In genomic region chr13:43074824-43075510, GRCh38 we compare ENCODE assay signal across 12 cellular contexts. TPM values are rescaled to one million over a fixed set of nuclear protein-coding genes. Genes with fewer than 3 reads are reported as not detected.
A peak's percentile ranks its signal among the peaks of the same experiment; 100 is the strongest.
DNase-seq lines count a peak whose midpoint lies in the region; ATAC-seq, FAIRE-seq and TF ChIP-seq lines count a peak whose summit lies in the region.
"Had no signal": no experiment of that assay in that cellular context is flagged by ENCODE, and none has a peak within 500 bp of the region (broad histone marks: within the 10 kb centered on the region; RNA-seq: fewer than 3 reads in every experiment).

No MANE protein-coding gene starts in this region.

- peak; percentile 82 for FAIRE-seq in GM12878 (lab: Jason Lieb, UNC)
- FAIRE-seq: TTC549 had no signal

- no peak for TF ChIP-seq POLR2A in GM12878 (IDR thresholded peaks at IDR 0.05; ENCODE audit: low read depth, low read length)
- TF ChIP-seq POLR2A in transverse colon (IDR thresholded peaks at IDR 0.05): no peak

- RAD21 ChIA-PET in GM12878 (lab: Charles Lee; ENCODE audit: unreplicated experiment): interaction anchor here (0.8 to 5.8 kb wide), 16 partner anchors 9 to 105 kb away, joined by 3 to 51 read pairs (median 4); partner anchors contain the start of gene EPSTI1

- H3K4me1 ChIP-seq in GM12878 (ENCODE audit: control insufficient read depth, insufficient read depth, low read length) (peaks cover 36% of the 10 kb centered on the region), transverse colon (peaks cover 0 to 24% (median 3%) of the 10 kb centered on the region in 4 donors)

- H3K9ac ChIP-seq in GM12878 (ENCODE audit: control insufficient read depth, insufficient read depth, low read length): 0 out of 2 replicates have a peak overlapping the region, but pooled peaks have one; percentile 7

- POLR2A ChIA-PET in GM12878 (lab: Charles Lee): interaction anchor here (0.9 to 1.7 kb wide), 6 partner anchors 12 to 36 kb away, joined by 3 to 5 read pairs (median 4); no protein-coding TSS in a partner anchor

- H3K27me3 ChIP-seq in GM12878 (replicated peaks in 1 of 2; ENCODE audit: control insufficient read depth in 2 of 2, insufficient read depth in 2 of 2, low read length in 1 of 2): no peaks in the 10 kb centered on the region
- H3K27me3 ChIP-seq in transverse colon: no peaks in the 10 kb centered on the region
- H3K27me3 ChIP-seq: gastroesophageal sphincter had no signal

- WGBS in GM12878 (ENCODE audit: insufficient coverage, insufficient replicate concordance, low lambda C conversion rate, missing lambda C conversion rate): 2% methylated on average over 3 of the region's 3 CpGs
- WGBS in transverse colon (ENCODE audit: low coverage in 1 of 2), 2 donors: 47 to 52% methylated on average over 3 of the region's 3 CpGs

- in situ Hi-C loops in GM12878 (cut with MboI) (no loop called here), transverse colon (cut with MboI; ENCODE audit: low pct_ligation_motif_present in 1 of 4, low pct_unique_long_range_greater_than_20kb in 1 of 4, low sequenced_read_pairs in 3 of 4) (loop anchor here (25.0 kb wide), 1 partner anchor 712 kb away; the partner anchor contains the start of gene ENOX1 (in 4 of the 4))

- ATAC-seq in GM18511 (IDR thresholded peaks at IDR 0.05; ENCODE audit: unreplicated experiment): peak; percentile 86
- peak; percentile 58 for ATAC-seq in GM21367 (IDR thresholded peaks at IDR 0.05; ENCODE audit: unreplicated experiment)
- ATAC-seq in HG03108 (IDR thresholded peaks at IDR 0.05; ENCODE audit: unreplicated experiment): peak; percentile 73
- ATAC-seq in GM12878: peak; percentile 90
- ATAC-seq: gastroesophageal sphincter had no signal

- no peak for TF ChIP-seq RAD21 in GM12878 (IDR thresholded peaks at IDR 0.05; ENCODE audit: insufficient read depth, low read depth, low read length)

- H4K20me1 ChIP-seq in GM12878 (ENCODE audit: control insufficient read depth, insufficient read depth): no peaks in the 10 kb centered on the region

- H3K4me3 ChIP-seq in GM12878: peak overlapping the region; percentile 9; the same call in 1 of the 2 replicates
- no peak overlapping the region for H3K4me3 ChIP-seq in transverse colon
- H3K4me3 ChIP-seq: gastroesophageal sphincter had no signal

- H3K36me3 ChIP-seq in GM12878 (ENCODE audit: control insufficient read depth in 2 of 2, insufficient read depth in 2 of 2, low read length in 1 of 2): no peaks in the 10 kb centered on the region; a peak in 1 of 4 replicates
- peaks cover 0 to 1% (median 0%) of the 10 kb centered on the region in 4 donors for H3K36me3 ChIP-seq in transverse colon

- CTCF ChIA-PET in GM12878 (lab: Yijun Ruan, JAX): interaction anchor here (0.7 to 2.9 kb wide), 7 partner anchors 9 to 105 kb away, joined by 3 to 10 read pairs (median 5); no protein-coding TSS in a partner anchor

- intact Hi-C loops in GM12878 (cut with micrococcal nuclease; ENCODE audit: unreplicated experiment): loop anchor here (5.0 kb wide), 2 partner anchors 48 to 103 kb away; no protein-coding TSS in a partner anchor
- intact Hi-C loops in transverse colon (cut with DNase I; ENCODE audit: low total_unique reads): no loop called here

- H3K79me2 ChIP-seq in GM12878 (ENCODE audit: control insufficient read depth, insufficient read depth, low read length): peaks cover 17% of the 10 kb centered on the region

- no peak for TF ChIP-seq CTCF in GM12878 (IDR thresholded peaks at IDR 0.05 in 2 of 3, conservative IDR thresholded peaks at IDR 0.05 in 1 of 3; ENCODE audit: control insufficient read depth in 2 of 3, extremely low read depth in 1 of 3, insufficient read depth in 1 of 3, low read depth in 3 of 3, low read length in 3 of 3)
- no peak for TF ChIP-seq CTCF in transverse colon (IDR thresholded peaks at IDR 0.05)

- H3K27ac ChIP-seq in GM12878 (ENCODE audit: control insufficient read depth, insufficient read depth) (peak overlapping the region; percentile 60), transverse colon (no peak overlapping the region)
- H3K27ac ChIP-seq: gastroesophageal sphincter had no signal

- SMC1A ChIA-PET in GM12878 (lab: Charles Lee; ENCODE audit: uncharacterized antibody, unreplicated experiment): interaction anchor here (0.7 to 6.0 kb wide), 21 partner anchors 9 to 103 kb away, joined by 3 to 48 read pairs (median 5); partner anchors contain the start of gene DNAJC15

- H2AFZ ChIP-seq in GM12878 (ENCODE audit: control insufficient read depth, low read depth, low read length): peak overlapping the region; percentile 7; the same call in 1 of the 2 replicates

- DNase-seq in GM12878 (ENCODE audit: low read depth, low spot score) (no peak), NCI-H187 treated with DMSO at 0.1 percent for 48 hours (lab: John Stamatoyannopoulos, UW) (no peak), NCI-H2029 (lab: John Stamatoyannopoulos, UW) (no peak), transverse colon (no peak)
- DNase-seq in NK-92 treated with Interleukin-12 subunit alpha and Interleukin-12 subunit beta, amount 100 ng/mL, for 24 hours (lab: John Stamatoyannopoulos, UW): no peak
- DNase-seq: NCI-H82, nephron progenitor cell had no signal

- TF ChIP-seq EP300 in GM12878 (IDR thresholded peaks at IDR 0.05; ENCODE audit: borderline replicate concordance in 1 of 2, control insufficient read depth in 1 of 2, low read depth in 2 of 2, low read length in 2 of 2): peak in 1 of 2 experiments; percentile 56; a peak in 2 of 4 replicates
- TF ChIP-seq EP300 in transverse colon (IDR thresholded peaks at IDR 0.05; ENCODE audit: low read depth): no peak

- H3K9me3 ChIP-seq in GM12878 (replicated peaks; ENCODE audit: control insufficient read depth, insufficient read depth, low read length) (no peaks in the 10 kb centered on the region), transverse colon (no peaks in the 10 kb centered on the region)
- H3K9me3 ChIP-seq: gastroesophageal sphincter had no signal

- no TSS peak for BruUV-seq in GM12878 (replicated peaks; lab: Mats Ljungman, UMichigan)

- peak overlapping the region; percentile 82 for H3K4me2 ChIP-seq in GM12878 (ENCODE audit: control insufficient read depth, insufficient read depth)

TF ChIP-seq in GM12878, 131 proteins besides CTCF, POLR2A, EP300 and RAD21 (continues in another document):
- no peak for TF ChIP-seq BHLHE40 (IDR thresholded peaks at IDR 0.05; ENCODE audit: borderline replicate concordance in 1 of 2, low read depth in 2 of 2, low read length in 1 of 2)
- TF ChIP-seq, protein P1, sequence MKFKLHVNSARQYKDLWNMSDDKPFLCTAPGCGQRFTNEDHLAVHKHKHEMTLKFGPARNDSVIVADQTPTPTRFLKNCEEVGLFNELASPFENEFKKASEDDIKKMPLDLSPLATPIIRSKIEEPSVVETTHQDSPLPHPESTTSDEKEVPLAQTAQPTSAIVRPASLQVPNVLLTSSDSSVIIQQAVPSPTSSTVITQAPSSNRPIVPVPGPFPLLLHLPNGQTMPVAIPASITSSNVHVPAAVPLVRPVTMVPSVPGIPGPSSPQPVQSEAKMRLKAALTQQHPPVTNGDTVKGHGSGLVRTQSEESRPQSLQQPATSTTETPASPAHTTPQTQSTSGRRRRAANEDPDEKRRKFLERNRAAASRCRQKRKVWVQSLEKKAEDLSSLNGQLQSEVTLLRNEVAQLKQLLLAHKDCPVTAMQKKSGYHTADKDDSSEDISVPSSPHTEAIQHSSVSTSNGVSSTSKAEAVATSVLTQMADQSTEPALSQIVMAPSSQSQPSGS (IDR thresholded peaks at IDR 0.05; ENCODE audit: low read length): peak; percentile 18; the same call in 1 of the 2 replicates
- no peak for TF ChIP-seq RBBP5 (conservative IDR thresholded peaks at IDR 0.05)
- no peak for TF ChIP-seq FOS (IDR thresholded peaks at IDR 0.05; ENCODE audit: borderline replicate concordance, extremely low read depth, insufficient read length)
- no peak for TF ChIP-seq DPF2 (IDR thresholded peaks at IDR 0.05)
- 0 out of 2 replicates have a peak, but pooled peaks have one; percentile 30 for TF ChIP-seq RELB (IDR thresholded peaks at IDR 0.05; ENCODE audit: low read depth)
- no peak for TF ChIP-seq TARDBP (IDR thresholded peaks at IDR 0.05; ENCODE audit: borderline replicate concordance)
- no peak for TF ChIP-seq TAF1 (IDR thresholded peaks at IDR 0.05; ENCODE audit: borderline replicate concordance, low read depth, low read length)
- 0 out of 2 replicates have a peak, but pooled peaks have one; percentile 36 for TF ChIP-seq MEF2A (IDR thresholded peaks at IDR 0.05; ENCODE audit: insufficient read depth, low read depth, low read length)
- peak; percentile 57; the same call in 1 of the 2 replicates for TF ChIP-seq CBFB (IDR thresholded peaks at IDR 0.05; ENCODE audit: low read depth)
- peak; percentile 94 for TF ChIP-seq RUNX3 (IDR thresholded peaks at IDR 0.05; ENCODE audit: low read length)

RNA-seq across cellular contexts. Expression of gene DNAJC15, which starts 51.6 kb away (rescaled TPM):
- total RNA-seq in GM12878 (2013; cell fraction: nucleolus; rRNA removed): 31.1 and 33.5 TPM in 2 replicates
- total RNA-seq in GM12878 (2014; rRNA removed): 30.4 and 36.4 TPM in 2 replicates
- 15.1 and 16.5 TPM in 2 replicates for total RNA-seq in GM12878 (2014; rRNA removed; fragmentation: Illumina TruSeq; extraction: Trizol)
- total RNA-seq in GM12878 (2021): 29.5 and 30.2 TPM in 2 replicates
- 3.7 TPM for polyA plus RNA-seq in GM12878 (2011; ENCODE audit: low read depth)
- 47.3 and 58.4 TPM in 2 replicates for polyA plus RNA-seq in GM12878 (2011; rRNA removed)
- 38.7 and 59.0 TPM in 2 replicates for polyA plus RNA-seq in GM12878 (2011; cell fraction: cytosol; rRNA removed)
- 26.1 and 29.6 TPM in 2 replicates for polyA plus RNA-seq in GM12878 (2011; cell fraction: nucleus; rRNA removed)
- polyA plus RNA-seq in GM12878 (2012): 15.5 and 16.5 TPM in 2 replicates
- polyA plus RNA-seq in GM12878 (2014; fragmentation: Illumina TruSeq; extraction: Trizol): 13.1 TPM in 2 replicates
- 100 to 1,000 TPM; 102 to 104 TPM for polyA plus RNA-seq in GM12878 (2014; fragmentation: Nextera tagmentation; extraction: Ambion mirVana)
- polyA plus RNA-seq in GM12878 (2014; rRNA removed): 50.4 and 52.6 TPM in 2 replicates
- 10 to 100 TPM; 94.4 to 98.8 TPM for polyA plus RNA-seq in GM12878 (2016; fragmentation: Nextera tagmentation; extraction: Ambion mirVana)
- polyA minus RNA-seq in GM12878 (2011; rRNA and poly(A)+ RNA removed): 20.0 and 24.4 TPM in 2 replicates
- 7.8 and 16.5 TPM in 2 replicates for polyA minus RNA-seq in GM12878 (2011; cell fraction: cytosol; rRNA and poly(A)+ RNA removed)
- 8.7 and 13.7 TPM in 2 replicates for polyA minus RNA-seq in GM12878 (2011; cell fraction: nucleus; rRNA and poly(A)+ RNA removed)
- total RNA-seq in transverse colon: 10 to 100 TPM; 10.5 to 18.3 (median 11.4) TPM
